ENCODE assay signal across 18 cellular contexts in the genomic region with DNA sequence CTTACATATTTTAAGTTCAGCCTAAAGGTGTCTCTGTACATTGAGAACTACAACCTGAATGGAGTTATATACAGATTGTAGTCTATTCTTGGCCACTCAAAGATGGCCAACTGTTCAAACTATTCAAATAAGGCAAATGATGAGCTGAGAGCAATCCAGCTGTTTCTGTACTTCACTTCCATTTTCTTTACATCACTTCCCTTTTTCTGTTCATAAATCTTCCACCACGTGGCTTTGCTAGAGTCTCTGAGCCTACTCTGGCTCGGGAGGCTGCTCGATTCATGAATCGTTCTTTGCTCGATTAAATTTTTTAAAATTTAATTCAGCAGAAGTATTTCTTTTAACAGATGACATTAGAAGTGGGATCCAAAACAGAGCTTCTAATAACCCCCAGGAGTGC.
DNase-seq lines count a peak whose midpoint lies in the region; TF ChIP-seq lines count a peak whose summit lies in the region.
"Had no signal": no experiment of that assay in that cellular context is flagged by ENCODE, and none has a peak within 500 bp of the region (broad histone marks: within the 10 kb centered on the region; RNA-seq: fewer than 3 reads in every experiment).

No MANE protein-coding gene starts in this region.

- H3K4me3 ChIP-seq in OCI-LY1 (ENCODE audit: low read depth, low read length, poor library complexity, severe bottlenecking) = no peak overlapping the region
- H3K4me3 ChIP-seq in endodermal cell (ENCODE audit: low read length) = no peak overlapping the region
- H3K4me3 ChIP-seq: BLaER1 treated with 17β-estradiol and CSF1 and Interleukin-3, amounts not matched to agents 10 nM and 100 nM; SJCRH30 had no signal

- no peaks in the 10 kb centered on the region for H3K36me3 Mint-ChIP-seq in endodermal cell (ENCODE audit: low read depth)
- H3K36me3 Mint-ChIP-seq in progenitor cell of endocrine pancreas (ENCODE audit: insufficient read depth) = no peaks in the 10 kb centered on the region

- H3K36me3 ChIP-seq in OCI-LY1 (ENCODE audit: insufficient read depth, low read length) (no peaks in the 10 kb centered on the region), endodermal cell (ENCODE audit: control insufficient read depth, insufficient read depth, low read length) (no peaks in the 10 kb centered on the region)
- H3K36me3 ChIP-seq: BLaER1 treated with 17β-estradiol and CSF1 and Interleukin-3, amounts not matched to agents 10 nM and 100 nM; SJCRH30 had no signal

- no peaks in the 10 kb centered on the region for H3K79me2 ChIP-seq in OCI-LY1 (ENCODE audit: insufficient read depth, low read length)

- H3K9me3 Mint-ChIP-seq in endodermal cell (no peaks in the 10 kb centered on the region), progenitor cell of endocrine pancreas (ENCODE audit: low read depth) (peaks cover 5% of the 10 kb centered on the region)

- no peak overlapping the region for H3K27ac ChIP-seq in OCI-LY1 (ENCODE audit: low read depth, low read length, poor library complexity, severe bottlenecking)
- H3K27ac ChIP-seq in endodermal cell (ENCODE audit: low read depth, low read length) = no peak overlapping the region
- H3K27ac ChIP-seq: BLaER1 treated with 17β-estradiol and CSF1 and Interleukin-3, amounts not matched to agents 10 nM and 100 nM; SJCRH30 had no signal

- TF ChIP-seq CTCF in OCI-LY1 (IDR thresholded peaks at IDR 0.05; ENCODE audit: low read length) = peak; percentile 28; the same call in 1 of the 2 replicates
- peak; percentile 48 for TF ChIP-seq CTCF in endodermal cell (conservative IDR thresholded peaks at IDR 0.05)
- TF ChIP-seq CTCF in progenitor cell of endocrine pancreas (IDR thresholded peaks at IDR 0.05; ENCODE audit: unreplicated experiment) = no peak

- H3K4me1 ChIP-seq in OCI-LY1 (ENCODE audit: insufficient read depth, low read length, severe bottlenecking) (no peaks in the 10 kb centered on the region), endodermal cell (ENCODE audit: control insufficient read depth, insufficient read depth, low read length) (no peaks in the 10 kb centered on the region)
- H3K4me1 ChIP-seq: BLaER1 treated with 17β-estradiol and CSF1 and Interleukin-3, amounts not matched to agents 10 nM and 100 nM had no signal

- H3K9ac ChIP-seq in OCI-LY1 (ENCODE audit: low read length) (no peak overlapping the region), endodermal cell (ENCODE audit: extremely low read depth, low read length, poor library complexity, severe bottlenecking) (no peak overlapping the region)
- H3K9ac ChIP-seq: BLaER1 treated with 17β-estradiol and CSF1 and Interleukin-3, amounts not matched to agents 10 nM and 100 nM had no signal

- no peaks in the 10 kb centered on the region for H3K9me2 ChIP-seq in OCI-LY1 (ENCODE audit: low read depth, low read length)

- WGBS in endodermal cell (ENCODE audit: insufficient coverage in 1 of 2, insufficient read length in 1 of 2), 2 experiments = 53 to 76% methylated on average over 3 to 5 of the region's 5 CpGs

- no peaks in the 10 kb centered on the region for H3K4me1 Mint-ChIP-seq in endodermal cell
- no peaks in the 10 kb centered on the region for H3K4me1 Mint-ChIP-seq in progenitor cell of endocrine pancreas (ENCODE audit: low read depth)

- no peak overlapping the region for H3K4me2 ChIP-seq in OCI-LY1 (ENCODE audit: low read length)
- H3K4me2 ChIP-seq: BLaER1 treated with 17β-estradiol and CSF1 and Interleukin-3, amounts not matched to agents 10 nM and 100 nM had no signal

- H3K27ac Mint-ChIP-seq in endodermal cell = no peak overlapping the region
- H3K27ac Mint-ChIP-seq in progenitor cell of endocrine pancreas = no peak overlapping the region
- H3K27ac Mint-ChIP-seq: HFFc6 had no signal

- peak; percentile 1 for DNase-seq in SIG-M5 treated with dmso at 0.1 percent for 504 hours (lab: John Stamatoyannopoulos, UW; ENCODE audit: unreplicated experiment)
- no peak for DNase-seq in SIG-M5 (lab: John Stamatoyannopoulos, UW)
- DNase-seq in endodermal cell = no peak
- DNase-seq in NCI-H510A treated with DMSO at 0.1 percent for 48 hours (lab: John Stamatoyannopoulos, UW) = no peak
- DNase-seq in cerebellum (ENCODE audit: low spot score) = no peak
- DNase-seq in progenitor cell of endocrine pancreas (ENCODE audit: low spot score, unreplicated experiment) = no peak
- DNase-seq in T-helper 9 cell = no peak
- DNase-seq: GDM1, GOT3, HFFc6, NCI-H1092 treated with DMSO at 0.1 percent for 48 hours, NCI-H1694 treated with DMSO at 0.1 percent for 48 hours, NCI-H2107, NCI-H2227 treated with DMSO at 0.1 percent for 48 hours, NCI-H524 treated with DMSO at 0.1 percent for 48 hours had no signal

- H3K27me3 Mint-ChIP-seq in endodermal cell (ENCODE audit: insufficient read depth) = peaks cover 1% of the 10 kb centered on the region
- H3K27me3 Mint-ChIP-seq in progenitor cell of endocrine pancreas = no peaks in the 10 kb centered on the region

- H3K4me3 Mint-ChIP-seq in endodermal cell = no peak overlapping the region
- H3K4me3 Mint-ChIP-seq in progenitor cell of endocrine pancreas (ENCODE audit: low read depth) = no peak overlapping the region
- H3K4me3 Mint-ChIP-seq: HFFc6 had no signal

- H3K27me3 ChIP-seq in OCI-LY1 (ENCODE audit: insufficient read depth, low read length) = no peaks in the 10 kb centered on the region
- H3K27me3 ChIP-seq in endodermal cell (ENCODE audit: control insufficient read depth, insufficient read depth, low read length, poor library complexity, severe bottlenecking) = no peaks in the 10 kb centered on the region
- H3K27me3 ChIP-seq: BLaER1 treated with 17β-estradiol and CSF1 and Interleukin-3, amounts not matched to agents 10 nM and 100 nM; SJCRH30 had no signal

- no peak overlapping the region for H2AFZ ChIP-seq in OCI-LY1 (ENCODE audit: low read length)

- no peaks in the 10 kb centered on the region for H4K20me1 ChIP-seq in OCI-LY1 (ENCODE audit: insufficient read depth, low read length)
- H4K20me1 ChIP-seq: BLaER1 treated with 17β-estradiol and CSF1 and Interleukin-3, amounts not matched to agents 10 nM and 100 nM had no signal

- H3F3A ChIP-seq in OCI-LY1 (ENCODE audit: insufficient read depth, low read length) = no peaks in the 10 kb centered on the region

- H3K9me3 ChIP-seq in OCI-LY1 (ENCODE audit: low read length) = no peaks in the 10 kb centered on the region
- no peaks in the 10 kb centered on the region for H3K9me3 ChIP-seq in endodermal cell (ENCODE audit: control insufficient read depth, low read length)
- H3K9me3 ChIP-seq: BLaER1 treated with 17β-estradiol and CSF1 and Interleukin-3, amounts not matched to agents 10 nM and 100 nM; SJCRH30 had no signal
